In the genomic region with DNA sequence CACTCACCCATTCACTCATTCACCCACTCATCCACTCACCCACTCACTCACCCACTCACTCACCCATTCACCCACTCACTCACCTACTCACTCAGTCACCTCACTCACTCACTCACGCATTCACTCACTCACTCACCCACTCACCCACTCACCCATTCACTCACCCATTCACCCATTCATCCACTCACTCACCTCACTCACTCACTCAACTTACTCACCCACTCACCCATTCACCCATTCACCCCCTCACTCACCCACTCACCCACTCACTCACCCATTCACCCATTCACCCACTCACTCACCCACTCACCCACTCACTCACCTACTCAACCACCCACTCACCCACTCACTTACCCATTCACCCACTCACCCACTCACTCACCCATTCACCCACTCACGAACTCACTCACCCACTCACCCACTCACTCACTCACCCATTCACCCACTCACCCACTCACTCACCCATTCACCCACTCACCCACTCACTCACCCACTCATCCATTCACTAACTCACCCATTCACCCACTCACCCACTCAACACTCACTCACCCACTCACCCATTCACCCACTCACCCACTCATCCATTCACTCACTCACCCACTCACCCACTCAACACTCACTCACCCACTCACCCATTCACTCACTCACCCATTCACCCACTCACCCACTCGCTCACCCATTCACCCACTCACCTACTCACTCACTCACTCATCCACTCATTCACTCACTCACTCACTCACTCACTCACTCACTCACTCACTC, we compare ENCODE assay signal across 17 cellular contexts. TPM values are rescaled to one million over a fixed set of nuclear protein-coding genes. Genes with fewer than 3 reads are reported as not detected.
A peak's percentile ranks its signal among the peaks of the same experiment; 100 is the strongest.
DNase-seq lines count a peak whose midpoint lies in the region; ATAC-seq, FAIRE-seq and TF ChIP-seq lines count a peak whose summit lies in the region.
"Had no signal": no experiment of that assay in that cellular context is flagged by ENCODE, and none has a peak within 500 bp of the region (broad histone marks: within the 10 kb centered on the region; RNA-seq: fewer than 3 reads in every experiment).

No MANE protein-coding gene starts in this region.

- no peak overlapping the region for H2BK120ac ChIP-seq in H1 (replicated peaks; ENCODE audit: low read depth, low read length)

- BruUV-seq in Calu3 (replicated peaks; lab: Mats Ljungman, UMichigan) = no TSS peak

- no peak overlapping the region for H4K8ac ChIP-seq in H1 (ENCODE audit: extremely low read depth, insufficient read depth, low read length)

- H3K9me3 Mint-ChIP-seq in Calu3 (ENCODE audit: low read depth, unreplicated experiment) = peaks cover 12% of the 10 kb centered on the region
- peaks cover 26% of the 10 kb centered on the region for H3K9me3 Mint-ChIP-seq in HFFc6
- H3K9me3 Mint-ChIP-seq: CD8-positive, alpha-beta T cell had no signal

- DNase-seq in Calu3 (no peak), HEK293T (ENCODE audit: extremely low spot score) (no peak), H1 (ENCODE audit: low read depth in 1 of 2, low spot score in 2 of 2) (no peak), posterior vena cava (ENCODE audit: low spot score) (peak; percentile 36), osteoblast (ENCODE audit: insufficient read length, low spot score, missing footprints) (no peak), HFFc6 (no peak), Right ventricle myocardium superior (no peak)
- DNase-seq: BE2C; CD8-positive, alpha-beta T cell; COR-L47 had no signal

- no peak for ATAC-seq in Right ventricle myocardium superior (ENCODE audit: poor library complexity)
- ATAC-seq: CD8-positive, alpha-beta T cell; HCT116 had no signal

- FAIRE-seq in H1 (lab: Jason Lieb, UNC) = no peak
- FAIRE-seq: A549, H54 had no signal

- H3K27ac Mint-ChIP-seq in Calu3 (ENCODE audit: unreplicated experiment) = peak overlapping the region; percentile 37
- no peak overlapping the region for H3K27ac Mint-ChIP-seq in HFFc6
- H3K27ac Mint-ChIP-seq: CD8-positive, alpha-beta T cell had no signal

- H3K4me3 ChIP-seq in H1 (ENCODE audit: extremely low read depth in 1 of 4, insufficient read depth in 2 of 4, low read depth in 3 of 4, low read length in 4 of 4) = no peak overlapping the region
- no peak overlapping the region for H3K4me3 ChIP-seq in osteoblast (ENCODE audit: insufficient read depth, low read length)
- H3K4me3 ChIP-seq: A549 had no signal

- no peak overlapping the region for H3K9ac ChIP-seq in H1 (replicated peaks in 1 of 4; ENCODE audit: extremely low read depth in 1 of 4, low read depth in 3 of 4, low read length in 3 of 4)

- no peak overlapping the region for H3K4me2 ChIP-seq in H1 (ENCODE audit: insufficient read depth in 1 of 2, low read depth in 2 of 2, low read length in 2 of 2)
- no peak overlapping the region for H3K4me2 ChIP-seq in osteoblast (ENCODE audit: insufficient read depth, low read length)
- H3K4me2 ChIP-seq: A549 had no signal

- no peaks in the 10 kb centered on the region for H3K27me3 ChIP-seq in H1 (replicated peaks in 1 of 4; ENCODE audit: control insufficient read depth in 3 of 4, extremely low read depth in 1 of 4, insufficient read depth in 3 of 4, low read length in 3 of 4)
- no peaks in the 10 kb centered on the region for H3K27me3 ChIP-seq in osteoblast (ENCODE audit: insufficient read depth, low read length)
- H3K27me3 ChIP-seq: BE2C had no signal

- H3K9me3 ChIP-seq in H1 (ENCODE audit: insufficient read depth in 2 of 2, low read depth in 1 of 2, low read length in 1 of 2) = peaks cover 41 to 52% of the 10 kb centered on the region in 2 experiments; a peak in 3 of 4 replicates
- no peaks in the 10 kb centered on the region for H3K9me3 ChIP-seq in osteoblast (ENCODE audit: low read depth, low read length)
- H3K9me3 ChIP-seq: A549, BE2C had no signal

- no peak overlapping the region for H2BK20ac ChIP-seq in H1 (ENCODE audit: low read length)

- H3K36me3 Mint-ChIP-seq in Calu3 (ENCODE audit: insufficient read depth, unreplicated experiment) (peaks cover 17% of the 10 kb centered on the region), HFFc6 (ENCODE audit: low read depth) (peaks cover 8% of the 10 kb centered on the region; the same call in 1 of the 2 replicates)
- H3K36me3 Mint-ChIP-seq: CD8-positive, alpha-beta T cell had no signal

- H3K36me3 ChIP-seq in H1 (ENCODE audit: control insufficient read depth in 2 of 4, insufficient read depth in 4 of 4, low read length in 3 of 4) = no peaks in the 10 kb centered on the region
- H3K36me3 ChIP-seq in osteoblast (ENCODE audit: insufficient read depth, low read length) = no peaks in the 10 kb centered on the region
- H3K36me3 ChIP-seq: BE2C had no signal

- no peak overlapping the region for H2BK12ac ChIP-seq in H1 (ENCODE audit: low read depth, low read length)

- H4K91ac ChIP-seq in H1 (replicated peaks; ENCODE audit: insufficient read length, low read length) = no peak overlapping the region

- no peak overlapping the region for H4K5ac ChIP-seq in H1 (ENCODE audit: insufficient read length, low read depth, low read length)

- H3K14ac ChIP-seq in H1 (ENCODE audit: insufficient read length) = no peak overlapping the region

- TF ChIP-seq POLR2A in H1 (IDR thresholded peaks at IDR 0.05; ENCODE audit: control extremely low read depth in 1 of 2, low read depth in 2 of 2, low read length in 2 of 2) = no peak

- WGBS in H1 (ENCODE audit: extremely low coverage in 1 of 2, insufficient coverage in 1 of 2, insufficient read length in 1 of 2, insufficient replicate concordance in 2 of 2, low coverage in 1 of 2, low lambda C conversion rate in 2 of 2, missing lambda C conversion rate in 1 of 2), 2 experiments = 44% methylated on average over 2 of the region's 3 CpGs; no CpG with 5 or more reads in 1 of the 2 experiments

- POLR2A ChIA-PET in HEK293T (lab: Yijun Ruan, JAX) = no interaction called here
- POLR2A ChIA-PET in H1 (lab: Charles Lee; ENCODE audit: partially characterized antibody) = no interaction called here

- peak overlapping the region; percentile 30 for H3K56ac ChIP-seq in H1 (replicated peaks; ENCODE audit: insufficient read length, low read depth, low read length)

- peaks cover 0 to 3% of the 10 kb centered on the region in 2 experiments for H4K20me1 ChIP-seq in H1 (replicated peaks in 1 of 2; ENCODE audit: control insufficient read depth in 1 of 2, insufficient read depth in 2 of 2, low read length in 2 of 2)
- H4K20me1 ChIP-seq in osteoblast (ENCODE audit: insufficient read depth, low read length) = no peaks in the 10 kb centered on the region

- H3K4me1 Mint-ChIP-seq in Calu3 (ENCODE audit: low read depth, unreplicated experiment) = no peaks in the 10 kb centered on the region
- H3K4me1 Mint-ChIP-seq in HFFc6 (ENCODE audit: low read depth) = no peaks in the 10 kb centered on the region

- H2BK5ac ChIP-seq in H1 (ENCODE audit: low read depth, low read length) = no peak overlapping the region

- H3K23ac ChIP-seq in H1 (ENCODE audit: insufficient read length) = no peak overlapping the region

- no peak for TF ChIP-seq CTCF in Calu3 (IDR thresholded peaks at IDR 0.05; ENCODE audit: unreplicated experiment)
- no peak for TF ChIP-seq CTCF in H1 (IDR thresholded peaks at IDR 0.05; ENCODE audit: control extremely low read depth in 1 of 3, insufficient read depth in 1 of 3, low read depth in 1 of 3, low read length in 3 of 3)
- no peak for TF ChIP-seq CTCF in osteoblast (IDR thresholded peaks at IDR 0.05; ENCODE audit: extremely low read depth, low read depth, low read length)
- no peak for TF ChIP-seq CTCF in HFFc6 (IDR thresholded peaks at IDR 0.05)

- intact Hi-C loops in Calu3 (cut with micrococcal nuclease; ENCODE audit: unreplicated experiment) (no loop called here), posterior vena cava (cut with DNase I) (no loop called here), Right ventricle myocardium superior (cut with DNase I) (no loop called here)

- H3K4ac ChIP-seq in H1 (replicated peaks; ENCODE audit: insufficient read length, low read depth, low read length) = no peak overlapping the region

- no peak overlapping the region for H2BK15ac ChIP-seq in H1 (ENCODE audit: low read length)

- H2AK5ac ChIP-seq in H1 (ENCODE audit: low read depth, low read length) = no peak overlapping the region

- CTCF ChIA-PET in Calu3 (lab: Charles Lee) (no interaction called here), HEK293T (lab: Yijun Ruan, JAX) (no interaction called here), H1 (lab: Charles Lee; ENCODE audit: partially characterized antibody) (interaction anchor here (0.5 kb wide), 1 partner anchor 57 kb away, joined by 3 read pairs; no protein-coding TSS in a partner anchor)

- H3K4me3 Mint-ChIP-seq in Calu3 (ENCODE audit: low read depth, unreplicated experiment) (no peak overlapping the region), HFFc6 (no peak overlapping the region)
- H3K4me3 Mint-ChIP-seq: CD8-positive, alpha-beta T cell had no signal

- no peaks in the 10 kb centered on the region for H3K27me3 Mint-ChIP-seq in Calu3 (ENCODE audit: unreplicated experiment)
- H3K27me3 Mint-ChIP-seq in HFFc6 (ENCODE audit: insufficient read depth) = peaks cover 7% of the 10 kb centered on the region; the same call in 1 of the 2 replicates

- H3K27ac ChIP-seq in H1 (ENCODE audit: low read depth, low read length) (no peak overlapping the region), osteoblast (ENCODE audit: low read depth, low read length) (no peak overlapping the region)
- H3K27ac ChIP-seq: A549, C4-2B had no signal

- H3K4me1 ChIP-seq in H1 (replicated peaks in 1 of 4; ENCODE audit: control insufficient read depth in 3 of 4, insufficient read depth in 4 of 4, low read length in 3 of 4) (no peaks in the 10 kb centered on the region), osteoblast (ENCODE audit: insufficient read depth, low read length) (no peaks in the 10 kb centered on the region)
- H3K4me1 ChIP-seq: A549, BE2C had no signal

- H3K23me2 ChIP-seq in H1 (ENCODE audit: low read depth, low read length) = peaks cover 27% of the 10 kb centered on the region; the same call in 1 of the 2 replicates

- H2AFZ ChIP-seq in H1 (ENCODE audit: low read length) (no peak overlapping the region), osteoblast (ENCODE audit: low read length) (no peak overlapping the region)

- H3K79me1 ChIP-seq in H1 (ENCODE audit: low read depth, low read length) = no peaks in the 10 kb centered on the region

- TF ChIP-seq RAD21 in H1 (IDR thresholded peaks at IDR 0.05 in 1 of 2, conservative IDR thresholded peaks at IDR 0.05 in 1 of 2; ENCODE audit: low read depth in 2 of 2, low read length in 2 of 2) = no peak

- H3K79me2 ChIP-seq in H1 (ENCODE audit: control insufficient read depth in 1 of 2, insufficient read depth in 2 of 2, low read length in 2 of 2) (no peaks in the 10 kb centered on the region), osteoblast (ENCODE audit: insufficient read depth, low read length) (no peaks in the 10 kb centered on the region)

- no peak overlapping the region for H3K18ac ChIP-seq in H1 (ENCODE audit: extremely low read depth, low read length)

- TF ChIP-seq EP300 in H1 (IDR thresholded peaks at IDR 0.05; ENCODE audit: borderline replicate concordance in 1 of 2, low read depth in 2 of 2, low read length in 2 of 2) = no peak

RNA-seq across cellular contexts. Expression of a gene that starts 13.7 kb away (rescaled TPM):
- total RNA-seq in Calu3 (2022) (51.2 and 145 TPM in 2 replicates), posterior vena cava (not detected), osteoblast (not detected in 2 replicates), Right ventricle myocardium superior (not detected)
- total RNA-seq in H1 (2021; fragmentation: NEBNext Ultra II Directional; extraction: Animal tissue kit (Norgen Biotek cat#: 25700)) = not detected in 2 replicates
- polyA plus RNA-seq in H1 (2011; rRNA removed) = not detected in 2 replicates
- not detected for polyA plus RNA-seq in H1 (2011; cell fraction: cytosol; rRNA removed)
- not detected for polyA plus RNA-seq in H1 (2011; cell fraction: nucleus; rRNA removed)
- not detected in 4 replicates for polyA plus RNA-seq in H1 (2012, experiment 1 of 2)
- not detected for polyA plus RNA-seq in H1 (2012, experiment 2 of 2)
- polyA plus RNA-seq in H1 (2013, experiment 1 of 2) = not detected
- not detected for polyA plus RNA-seq in H1 (2013, experiment 2 of 2)
- not detected in 2 replicates for polyA minus RNA-seq in H1 (2011; rRNA and poly(A)+ RNA removed)
- not detected for polyA minus RNA-seq in H1 (2011; cell fraction: cytosol; rRNA and poly(A)+ RNA removed)
- polyA minus RNA-seq in H1 (2011; cell fraction: nucleus; rRNA and poly(A)+ RNA removed) = not detected
- total RNA-seq in HFFc6 (2021; fragmentation: NEBNext Ultra II Directional; extraction: Animal tissue kit (Norgen Biotek cat#: 25700)) = not detected
- total RNA-seq: CD8-positive, alpha-beta T cell; Daoy; HT1080 had no signal

RNA-seq across cellular contexts. Expression of a gene that starts 51.5 kb away (rescaled TPM):
- total RNA-seq in Calu3 (2022) (3.4 and 10.5 TPM in 2 replicates), posterior vena cava (under 1 TPM in 1 of 2 donors, not detected in 1; 0.69 TPM), osteoblast (not detected in 2 replicates), Right ventricle myocardium superior (not detected)
- 0.02 and 0.31 TPM in 2 replicates for total RNA-seq in H1 (2021; fragmentation: NEBNext Ultra II Directional; extraction: Animal tissue kit (Norgen Biotek cat#: 25700))
- 0.03 and 0.44 TPM in 2 replicates for polyA plus RNA-seq in H1 (2011; rRNA removed)
- 0.03 TPM for polyA plus RNA-seq in H1 (2011; cell fraction: cytosol; rRNA removed)
- polyA plus RNA-seq in H1 (2011; cell fraction: nucleus; rRNA removed) = 0.10 TPM
- 0.01 to 0.09 TPM (median 0.03 TPM) in 4 replicates for polyA plus RNA-seq in H1 (2012, experiment 1 of 2)
- polyA plus RNA-seq in H1 (2012, experiment 2 of 2) = 0.01 TPM
- polyA plus RNA-seq in H1 (2013, experiment 1 of 2) = 0.02 TPM
- 0.02 TPM for polyA plus RNA-seq in H1 (2013, experiment 2 of 2)
- 0.02 and 0.03 TPM in 2 replicates for polyA minus RNA-seq in H1 (2011; rRNA and poly(A)+ RNA removed)
- not detected for polyA minus RNA-seq in H1 (2011; cell fraction: cytosol; rRNA and poly(A)+ RNA removed)
- polyA minus RNA-seq in H1 (2011; cell fraction: nucleus; rRNA and poly(A)+ RNA removed) = 0.10 TPM
- not detected for total RNA-seq in HFFc6 (2021; fragmentation: NEBNext Ultra II Directional; extraction: Animal tissue kit (Norgen Biotek cat#: 25700))
- total RNA-seq: CD8-positive, alpha-beta T cell; Daoy had no signal
- polyA plus RNA-seq: AG04450 had no signal

Comparison
In these comparisons a context has a peak if more than half of its experiments do, and no peak if none do; other contexts are left out.
1. RNA of a gene that starts 13.7 kb away (total RNA-seq): 51.2 to 145 TPM in Calu3; not detected in H1, not detected in posterior vena cava, not detected in osteoblast, not detected in HFFc6 and not detected in Right ventricle myocardium superior (single experiment); every median in the first group is over 10 times any median in the second.